1 cellular context compared by ENCODE assay signal in the genomic region with DNA sequence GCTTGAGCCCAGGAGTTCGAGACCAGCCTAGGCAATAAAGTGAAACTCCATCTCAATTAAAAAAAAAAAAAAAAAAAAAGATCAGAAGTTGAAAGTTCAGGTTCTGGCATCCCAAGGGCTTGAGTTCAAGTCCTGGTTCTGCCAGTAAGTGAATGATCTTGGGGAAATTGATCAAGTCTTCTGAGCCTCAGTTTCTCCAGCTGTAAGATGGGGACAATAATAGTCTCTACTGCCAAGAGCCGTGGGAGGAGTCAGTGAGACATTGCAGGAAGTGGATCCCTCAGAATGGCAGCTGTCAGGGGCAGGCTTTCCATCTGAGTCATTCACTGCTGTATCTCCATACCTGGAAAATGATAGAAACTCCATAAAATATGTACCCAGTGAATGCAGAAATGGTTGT.
TF ChIP-seq lines count a peak whose summit lies in the region.

No MANE protein-coding gene starts in this region.

TF ChIP-seq in K562, 482 proteins besides CTCF, POLR2A, EP300 and RAD21 (continued from another document):
- TF ChIP-seq, protein P1, sequence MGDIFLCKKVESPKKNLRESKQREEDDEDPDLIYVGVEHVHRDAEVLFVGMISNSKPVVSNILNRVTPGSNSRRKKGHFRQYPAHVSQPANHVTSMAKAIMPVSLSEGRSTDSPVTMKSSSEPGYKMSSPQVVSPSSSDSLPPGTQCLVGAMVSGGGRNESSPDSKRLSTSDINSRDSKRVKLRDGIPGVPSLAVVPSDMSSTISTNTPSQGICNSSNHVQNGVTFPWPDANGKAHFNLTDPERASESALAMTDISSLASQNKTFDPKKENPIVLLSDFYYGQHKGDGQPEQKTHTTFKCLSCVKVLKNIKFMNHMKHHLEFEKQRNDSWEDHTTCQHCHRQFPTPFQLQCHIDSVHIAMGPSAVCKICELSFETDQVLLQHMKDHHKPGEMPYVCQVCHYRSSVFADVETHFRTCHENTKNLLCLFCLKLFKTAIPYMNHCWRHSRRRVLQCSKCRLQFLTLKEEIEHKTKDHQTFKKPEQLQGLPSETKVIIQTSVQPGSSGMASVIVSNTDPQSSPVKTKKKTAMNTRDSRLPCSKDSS (IDR thresholded peaks at IDR 0.05; ENCODE audit: low read depth, partially characterized antibody), result no peak
- TF ChIP-seq, protein P2, sequence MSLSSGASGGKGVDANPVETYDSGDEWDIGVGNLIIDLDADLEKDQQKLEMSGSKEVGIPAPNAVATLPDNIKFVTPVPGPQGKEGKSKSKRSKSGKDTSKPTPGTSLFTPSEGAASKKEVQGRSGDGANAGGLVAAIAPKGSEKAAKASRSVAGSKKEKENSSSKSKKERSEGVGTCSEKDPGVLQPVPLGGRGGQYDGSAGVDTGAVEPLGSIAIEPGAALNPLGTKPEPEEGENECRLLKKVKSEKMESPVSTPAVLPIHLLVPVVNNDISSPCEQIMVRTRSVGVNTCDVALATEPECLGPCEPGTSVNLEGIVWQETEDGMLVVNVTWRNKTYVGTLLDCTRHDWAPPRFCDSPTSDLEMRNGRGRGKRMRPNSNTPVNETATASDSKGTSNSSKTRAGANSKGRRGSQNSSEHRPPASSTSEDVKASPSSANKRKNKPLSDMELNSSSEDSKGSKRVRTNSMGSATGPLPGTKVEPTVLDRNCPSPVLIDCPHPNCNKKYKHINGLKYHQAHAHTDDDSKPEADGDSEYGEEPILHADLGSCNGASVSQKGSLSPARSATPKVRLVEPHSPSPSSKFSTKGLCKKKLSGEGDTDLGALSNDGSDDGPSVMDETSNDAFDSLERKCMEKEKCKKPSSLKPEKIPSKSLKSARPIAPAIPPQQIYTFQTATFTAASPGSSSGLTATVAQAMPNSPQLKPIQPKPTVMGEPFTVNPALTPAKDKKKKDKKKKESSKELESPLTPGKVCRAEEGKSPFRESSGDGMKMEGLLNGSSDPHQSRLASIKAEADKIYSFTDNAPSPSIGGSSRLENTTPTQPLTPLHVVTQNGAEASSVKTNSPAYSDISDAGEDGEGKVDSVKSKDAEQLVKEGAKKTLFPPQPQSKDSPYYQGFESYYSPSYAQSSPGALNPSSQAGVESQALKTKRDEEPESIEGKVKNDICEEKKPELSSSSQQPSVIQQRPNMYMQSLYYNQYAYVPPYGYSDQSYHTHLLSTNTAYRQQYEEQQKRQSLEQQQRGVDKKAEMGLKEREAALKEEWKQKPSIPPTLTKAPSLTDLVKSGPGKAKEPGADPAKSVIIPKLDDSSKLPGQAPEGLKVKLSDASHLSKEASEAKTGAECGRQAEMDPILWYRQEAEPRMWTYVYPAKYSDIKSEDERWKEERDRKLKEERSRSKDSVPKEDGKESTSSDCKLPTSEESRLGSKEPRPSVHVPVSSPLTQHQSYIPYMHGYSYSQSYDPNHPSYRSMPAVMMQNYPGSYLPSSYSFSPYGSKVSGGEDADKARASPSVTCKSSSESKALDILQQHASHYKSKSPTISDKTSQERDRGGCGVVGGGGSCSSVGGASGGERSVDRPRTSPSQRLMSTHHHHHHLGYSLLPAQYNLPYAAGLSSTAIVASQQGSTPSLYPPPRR (CRISPR knock-in tag; IDR thresholded peaks at IDR 0.05; ENCODE audit: borderline replicate concordance), result no peak
- TF ChIP-seq WHSC1 (IDR thresholded peaks at IDR 0.05; ENCODE audit: low read length) (no peak), SMARCA5 (IDR thresholded peaks at IDR 0.05) (0 out of 2 replicates have a peak, but pooled peaks have one; percentile 18), ZNF212 (CRISPR knock-in tag; IDR thresholded peaks at IDR 0.05) (no peak), BCOR (IDR thresholded peaks at IDR 0.05) (peak; percentile 81), ZNF583 (CRISPR knock-in tag; IDR thresholded peaks at IDR 0.05) (no peak), CSDE1 (IDR thresholded peaks at IDR 0.05) (no peak), ZFP30 (CRISPR knock-in tag; IDR thresholded peaks at IDR 0.05; ENCODE audit: borderline replicate concordance) (no peak), HSF4 (CRISPR knock-in tag; IDR thresholded peaks at IDR 0.05; ENCODE audit: borderline replicate concordance) (no peak), RBM25 (IDR thresholded peaks at IDR 0.05; ENCODE audit: low read depth, low read length, severe bottlenecking) (peak; percentile 74), FOXJ2 (tag; IDR thresholded peaks at IDR 0.05) (no peak), ZNF239 (CRISPR knock-in tag; IDR thresholded peaks at IDR 0.05) (no peak), NEUROD1 (IDR thresholded peaks at IDR 0.05; ENCODE audit: borderline replicate concordance, low read depth, low read length, partially characterized antibody) (no peak), NR2C1 (IDR thresholded peaks at IDR 0.05) (no peak), NR2C1 (tag; IDR thresholded peaks at IDR 0.05) (no peak), SNIP1 (IDR thresholded peaks at IDR 0.05; ENCODE audit: low read depth) (no peak), ZNF197 (CRISPR knock-in tag; IDR thresholded peaks at IDR 0.05; ENCODE audit: low read depth) (no peak), KDM1A (IDR thresholded peaks at IDR 0.05) (peak in 1 of 2 experiments; percentile 58; a peak in 1 of 4 replicates), RCOR1 (IDR thresholded peaks at IDR 0.05; ENCODE audit: borderline replicate concordance in 1 of 2, low read depth in 2 of 2, low read length in 2 of 2) (0 out of 4 replicates have a peak, but pooled peaks of 1 of the 2 experiments have one; percentile 16)
- TF ChIP-seq, protein P3, sequence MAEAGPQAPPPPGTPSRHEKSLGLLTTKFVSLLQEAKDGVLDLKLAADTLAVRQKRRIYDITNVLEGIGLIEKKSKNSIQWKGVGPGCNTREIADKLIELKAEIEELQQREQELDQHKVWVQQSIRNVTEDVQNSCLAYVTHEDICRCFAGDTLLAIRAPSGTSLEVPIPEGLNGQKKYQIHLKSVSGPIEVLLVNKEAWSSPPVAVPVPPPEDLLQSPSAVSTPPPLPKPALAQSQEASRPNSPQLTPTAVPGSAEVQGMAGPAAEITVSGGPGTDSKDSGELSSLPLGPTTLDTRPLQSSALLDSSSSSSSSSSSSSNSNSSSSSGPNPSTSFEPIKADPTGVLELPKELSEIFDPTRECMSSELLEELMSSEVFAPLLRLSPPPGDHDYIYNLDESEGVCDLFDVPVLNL (CRISPR knock-in tag; IDR thresholded peaks at IDR 0.05; ENCODE audit: low read depth), result no peak
- TF ChIP-seq, protein P4, sequence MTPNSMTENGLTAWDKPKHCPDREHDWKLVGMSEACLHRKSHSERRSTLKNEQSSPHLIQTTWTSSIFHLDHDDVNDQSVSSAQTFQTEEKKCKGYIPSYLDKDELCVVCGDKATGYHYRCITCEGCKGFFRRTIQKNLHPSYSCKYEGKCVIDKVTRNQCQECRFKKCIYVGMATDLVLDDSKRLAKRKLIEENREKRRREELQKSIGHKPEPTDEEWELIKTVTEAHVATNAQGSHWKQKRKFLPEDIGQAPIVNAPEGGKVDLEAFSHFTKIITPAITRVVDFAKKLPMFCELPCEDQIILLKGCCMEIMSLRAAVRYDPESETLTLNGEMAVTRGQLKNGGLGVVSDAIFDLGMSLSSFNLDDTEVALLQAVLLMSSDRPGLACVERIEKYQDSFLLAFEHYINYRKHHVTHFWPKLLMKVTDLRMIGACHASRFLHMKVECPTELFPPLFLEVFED (CRISPR knock-in tag; conservative IDR thresholded peaks at IDR 0.05), result no peak
- TF ChIP-seq, protein P5, sequence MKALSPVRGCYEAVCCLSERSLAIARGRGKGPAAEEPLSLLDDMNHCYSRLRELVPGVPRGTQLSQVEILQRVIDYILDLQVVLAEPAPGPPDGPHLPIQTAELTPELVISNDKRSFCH (CRISPR knock-in tag; IDR thresholded peaks at IDR 0.05), result no peak
- TF ChIP-seq, protein P5 (tag; IDR thresholded peaks at IDR 0.05), result no peak
- TF ChIP-seq, protein P6, sequence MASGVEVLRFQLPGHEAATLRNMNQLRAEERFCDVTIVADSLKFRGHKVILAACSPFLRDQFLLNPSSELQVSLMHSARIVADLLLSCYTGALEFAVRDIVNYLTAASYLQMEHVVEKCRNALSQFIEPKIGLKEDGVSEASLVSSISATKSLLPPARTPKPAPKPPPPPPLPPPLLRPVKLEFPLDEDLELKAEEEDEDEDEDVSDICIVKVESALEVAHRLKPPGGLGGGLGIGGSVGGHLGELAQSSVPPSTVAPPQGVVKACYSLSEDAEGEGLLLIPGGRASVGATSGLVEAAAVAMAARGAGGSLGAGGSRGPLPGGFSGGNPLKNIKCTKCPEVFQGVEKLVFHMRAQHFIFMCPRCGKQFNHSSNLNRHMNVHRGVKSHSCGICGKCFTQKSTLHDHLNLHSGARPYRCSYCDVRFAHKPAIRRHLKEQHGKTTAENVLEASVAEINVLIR (CRISPR knock-in tag; IDR thresholded peaks at IDR 0.05), result no peak
- TF ChIP-seq, protein P7, sequence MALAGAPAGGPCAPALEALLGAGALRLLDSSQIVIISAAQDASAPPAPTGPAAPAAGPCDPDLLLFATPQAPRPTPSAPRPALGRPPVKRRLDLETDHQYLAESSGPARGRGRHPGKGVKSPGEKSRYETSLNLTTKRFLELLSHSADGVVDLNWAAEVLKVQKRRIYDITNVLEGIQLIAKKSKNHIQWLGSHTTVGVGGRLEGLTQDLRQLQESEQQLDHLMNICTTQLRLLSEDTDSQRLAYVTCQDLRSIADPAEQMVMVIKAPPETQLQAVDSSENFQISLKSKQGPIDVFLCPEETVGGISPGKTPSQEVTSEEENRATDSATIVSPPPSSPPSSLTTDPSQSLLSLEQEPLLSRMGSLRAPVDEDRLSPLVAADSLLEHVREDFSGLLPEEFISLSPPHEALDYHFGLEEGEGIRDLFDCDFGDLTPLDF (CRISPR knock-in tag; IDR thresholded peaks at IDR 0.05), result no peak
